1 cellular context compared by ENCODE assay signal in genomic region chr6:80181352-80182081, GRCh38.
TF ChIP-seq lines count a peak whose summit lies in the region.

No MANE protein-coding gene starts in this region.

TF ChIP-seq in SK-N-SH, 30 proteins besides CTCF, POLR2A, EP300 and RAD21 (continued from another document):
- no peak for TF ChIP-seq ZBTB33 (IDR thresholded peaks at IDR 0.05; ENCODE audit: borderline replicate concordance, low read depth)
- TF ChIP-seq EZH2phosphoT487 (IDR thresholded peaks at IDR 0.05; ENCODE audit: borderline replicate concordance, low read depth) = no peak
- no peak for TF ChIP-seq FOXJ3 (CRISPR knock-in tag; IDR thresholded peaks at IDR 0.05)
- no peak for TF ChIP-seq USF2 (IDR thresholded peaks at IDR 0.05; ENCODE audit: borderline replicate concordance, low read depth, low read length)
- TF ChIP-seq MXI1 (IDR thresholded peaks at IDR 0.05; ENCODE audit: low read depth, low read length) = no peak
- TF ChIP-seq MEF2A (IDR thresholded peaks at IDR 0.05; ENCODE audit: borderline replicate concordance, low read depth) = no peak
- no peak for TF ChIP-seq GATA2 (CRISPR knock-in tag; IDR thresholded peaks at IDR 0.05)
- no peak for TF ChIP-seq RCOR1 (IDR thresholded peaks at IDR 0.05; ENCODE audit: low read length)
